8 cellular contexts compared by ENCODE assay signal in genomic region chr11:108223449-108224149, GRCh38. TPM values are rescaled to one million over a fixed set of nuclear protein-coding genes. Genes with fewer than 3 reads are reported as not detected.
A peak's percentile ranks its signal among the peaks of the same experiment; 100 is the strongest.
DNase-seq lines count a peak whose midpoint lies in the region; ATAC-seq, FAIRE-seq and TF ChIP-seq lines count a peak whose summit lies in the region.

No MANE protein-coding gene starts in this region.

- TF ChIP-seq CTCF in A673 (conservative IDR thresholded peaks at IDR 0.05; ENCODE audit: low read depth, low read length), result no peak
- TF ChIP-seq CTCF in RWPE1 (conservative IDR thresholded peaks at IDR 0.05; ENCODE audit: low read depth), result no peak
- no peak for TF ChIP-seq CTCF in neural cell (IDR thresholded peaks at IDR 0.05; ENCODE audit: poor library complexity, severe bottlenecking)

- intact Hi-C loops in A673 (cut with micrococcal nuclease; ENCODE audit: unreplicated experiment), result loop anchor here (1.0 to 10.0 kb wide), 4 partner anchors 244 to 444 kb away; partner anchors contain the start of genes C11orf65, DDX10 and POGLUT3

- peaks cover 32% of the 10 kb centered on the region for H3K36me3 Mint-ChIP-seq in central memory CD8-positive, alpha-beta T cell (ENCODE audit: insufficient read depth)

- POLR2A ChIA-PET in A673 (lab: Charles Lee; ENCODE audit: low non-redundant PET) (no interaction called here), RWPE1 (lab: Yijun Ruan, JAX; ENCODE audit: low non-redundant PET) (no interaction called here), HEK293T (lab: Yijun Ruan, JAX) (interaction anchor here (0.8 to 2.5 kb wide), 4 partner anchors 8 to 243 kb away, joined by 3 to 10 read pairs (median 3); partner anchors contain the start of genes ACAT1 and C11orf65)

- CTCF ChIA-PET in A673 (lab: Charles Lee), result interaction anchor here (0.6 to 0.8 kb wide), 2 partner anchors 423 to 474 kb away, joined by 3 read pairs; no protein-coding TSS in a partner anchor
- CTCF ChIA-PET in RWPE1 (lab: Yijun Ruan, JAX), result interaction anchor here (0.6 to 1.0 kb wide), 3 partner anchors 14 to 75 kb away, joined by 3 to 4 read pairs (median 3); no protein-coding TSS in a partner anchor
- CTCF ChIA-PET in HEK293T (lab: Yijun Ruan, JAX), result interaction anchor here (0.6 to 1.0 kb wide), 5 partner anchors 47 to 396 kb away, joined by 3 to 5 read pairs (median 3); partner anchors contain the start of gene CUL5

- no peaks in the 10 kb centered on the region for H3K9me2 ChIP-seq in neural cell (ENCODE audit: insufficient read depth, low read length)

- peak overlapping the region; percentile 92 for H2AFZ ChIP-seq in neural cell (ENCODE audit: low read depth, low read length)

- H3K9ac ChIP-seq in neural cell (ENCODE audit: low read length), result peak overlapping the region; percentile 90

- H3K36me3 ChIP-seq in A673 (ENCODE audit: insufficient read depth, low read length, poor library complexity, severe bottlenecking) (peaks cover 13% of the 10 kb centered on the region), neural cell (ENCODE audit: insufficient read depth, low read length) (peaks cover 7% of the 10 kb centered on the region)

- FAIRE-seq in GM18507 (lab: Jason Lieb, UNC), result peak; percentile 74

- H3K27ac ChIP-seq in A673 (ENCODE audit: low read depth, low read length, poor library complexity, severe bottlenecking), result peak overlapping the region; percentile 94
- H3K27ac ChIP-seq in RWPE1, result peak overlapping the region; percentile 96
- H3K27ac ChIP-seq in neural cell (ENCODE audit: low read length), result peak overlapping the region; percentile 95

- TF ChIP-seq EP300 in neural cell (conservative IDR thresholded peaks at IDR 0.05; ENCODE audit: poor library complexity, severe bottlenecking), result no peak

- H3F3A ChIP-seq in neural cell (ENCODE audit: insufficient read depth, low read length, poor library complexity, severe bottlenecking), result no peaks in the 10 kb centered on the region

- peaks cover 50% of the 10 kb centered on the region for H3K4me1 ChIP-seq in A673 (ENCODE audit: insufficient read depth, low read length, poor library complexity, severe bottlenecking)

- peak overlapping the region; percentile 65 for H3K4me2 ChIP-seq in neural cell (ENCODE audit: low read length)

- H3K27ac Mint-ChIP-seq in central memory CD8-positive, alpha-beta T cell (ENCODE audit: low read depth), result no peak overlapping the region

- H3K27me3 Mint-ChIP-seq in central memory CD8-positive, alpha-beta T cell, result no peaks in the 10 kb centered on the region

- ATAC-seq in HG03060 (IDR thresholded peaks at IDR 0.05; ENCODE audit: low read depth, unreplicated experiment), result peak; percentile 21
- ATAC-seq in central memory CD8-positive, alpha-beta T cell (replicated peaks; ENCODE audit: extremely low read depth, poor library complexity, severe bottlenecking), result peak; percentile 7

- peaks cover 49% of the 10 kb centered on the region for H3K4me1 Mint-ChIP-seq in central memory CD8-positive, alpha-beta T cell

- no peaks in the 10 kb centered on the region for H3K9me3 Mint-ChIP-seq in central memory CD8-positive, alpha-beta T cell

- no peak overlapping the region for H3K4me3 Mint-ChIP-seq in central memory CD8-positive, alpha-beta T cell

- peak overlapping the region; percentile 81 for H3K4me3 ChIP-seq in A673 (ENCODE audit: low read depth, low read length, poor library complexity, severe bottlenecking)
- peak overlapping the region; percentile 85 for H3K4me3 ChIP-seq in neural cell (ENCODE audit: low read length)

- no peak for TF ChIP-seq RAD21 in neural cell (conservative IDR thresholded peaks at IDR 0.05)

- DNase-seq in A673 (ENCODE audit: low spot score), result no peak
- DNase-seq in GM18507 (ENCODE audit: extremely low spot score, insufficient read length, low read depth), result no peak
- no peak for DNase-seq in RWPE1 (ENCODE audit: low spot score)
- no peak for DNase-seq in central memory CD8-positive, alpha-beta T cell (ENCODE audit: low spot score in 2 of 2)
- DNase-seq in NCI-H345 (lab: John Stamatoyannopoulos, UW), result no peak
- no peak for DNase-seq in HEK293T (ENCODE audit: extremely low spot score)

- H3K9me3 ChIP-seq in A673 (ENCODE audit: low read depth, low read length, poor library complexity, severe bottlenecking), result no peaks in the 10 kb centered on the region
- H3K9me3 ChIP-seq in neural cell (ENCODE audit: low read length), result no peaks in the 10 kb centered on the region

- H4K20me1 ChIP-seq in neural cell (ENCODE audit: insufficient read depth), result no peaks in the 10 kb centered on the region

- peaks cover 56% of the 10 kb centered on the region for H3K79me2 ChIP-seq in neural cell (replicated peaks; ENCODE audit: insufficient read depth, low read length)

- H3K27me3 ChIP-seq in A673 (replicated peaks; ENCODE audit: insufficient read depth, low read depth, low read length, poor library complexity) (no peaks in the 10 kb centered on the region), neural cell (ENCODE audit: insufficient read depth, low read depth, low read length) (no peaks in the 10 kb centered on the region)

- BruUV-seq in A673 (replicated peaks; lab: Mats Ljungman, UMichigan), result TSS peak; percentile 46

TF ChIP-seq in neural cell, 6 proteins besides CTCF, POLR2A, EP300 and RAD21:
- no peak for TF ChIP-seq EZH2 (IDR thresholded peaks at IDR 0.05; ENCODE audit: borderline replicate concordance, insufficient read depth, low read length, poor library complexity, severe bottlenecking)
- no peak for TF ChIP-seq TAF1 (IDR thresholded peaks at IDR 0.05; ENCODE audit: low read depth)
- TF ChIP-seq MXI1 (conservative IDR thresholded peaks at IDR 0.05; ENCODE audit: poor library complexity, severe bottlenecking), result no peak
- no peak for TF ChIP-seq POLR2AphosphoS5 (IDR thresholded peaks at IDR 0.05)
- TF ChIP-seq REST (IDR thresholded peaks at IDR 0.05; ENCODE audit: borderline replicate concordance), result no peak
- no peak for TF ChIP-seq SMC3 (conservative IDR thresholded peaks at IDR 0.05; ENCODE audit: poor library complexity)

TF ChIP-seq in HEK293T, 16 proteins besides CTCF, POLR2A, EP300 and RAD21:
- TF ChIP-seq FOXA1 (IDR thresholded peaks at IDR 0.05) (no peak), FOXM1 (IDR thresholded peaks at IDR 0.05; ENCODE audit: borderline replicate concordance) (no peak)

RNA-seq across cellular contexts. Expression of gene ATM, which starts 0.7 kb away (rescaled TPM):
- 68.8 and 72.5 TPM in 2 replicates for total RNA-seq in A673 (2021)
- 74.6 and 80.0 TPM in 2 replicates for polyA plus RNA-seq in neural cell
- polyA minus RNA-seq in neural cell, result 140 and 141 TPM in 2 replicates

RNA-seq across cellular contexts. Expression of gene NPAT, which starts 1.2 kb away (rescaled TPM):
- total RNA-seq in A673 (2021), result 26.5 and 27.9 TPM in 2 replicates
- 9.9 and 10.8 TPM in 2 replicates for polyA plus RNA-seq in neural cell
- 49.7 and 55.6 TPM in 2 replicates for polyA minus RNA-seq in neural cell
